ENCODE assay signal across 8 cellular contexts in the genomic region with DNA sequence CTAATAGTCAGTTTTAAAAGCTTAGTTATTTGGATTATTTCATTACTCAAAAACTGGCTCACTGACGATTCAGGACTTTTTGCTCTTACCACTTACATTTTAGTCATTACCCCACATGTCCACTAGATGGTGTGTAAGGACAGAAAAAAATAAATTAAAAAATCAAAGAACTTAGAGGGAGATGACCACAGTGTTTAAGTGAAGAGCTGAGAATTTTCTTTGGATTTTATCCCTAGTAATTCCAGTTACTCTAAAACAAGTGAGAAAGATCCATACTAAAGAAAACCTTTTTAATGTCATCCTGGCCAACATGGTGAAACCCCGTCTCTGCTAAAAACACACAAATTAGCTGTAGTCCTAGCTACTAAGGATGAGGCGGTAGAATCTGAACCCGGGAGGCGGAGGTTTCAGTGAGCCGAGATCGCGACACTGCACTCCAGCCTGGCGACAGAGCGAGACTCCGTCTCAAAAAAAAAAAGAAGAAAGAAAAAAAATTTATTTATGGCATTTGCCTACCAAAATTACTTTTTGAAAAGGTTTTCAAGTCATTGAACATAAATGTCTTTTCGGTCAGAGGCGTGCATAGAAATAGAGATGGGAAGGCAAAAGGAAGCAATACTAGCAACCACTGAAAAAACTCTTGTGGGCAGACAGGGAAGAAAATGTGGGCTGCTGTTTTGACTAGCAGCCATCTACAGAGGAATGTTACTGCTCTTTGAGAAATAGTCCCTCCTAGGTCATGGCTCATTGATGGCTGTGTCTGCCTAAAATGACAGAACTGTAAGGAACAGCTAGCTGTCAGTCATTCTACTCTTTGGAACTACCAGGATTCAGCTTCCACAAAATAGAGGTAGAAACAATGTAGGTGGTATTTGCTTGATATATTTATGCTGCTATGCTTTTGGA. TPM values are rescaled to one million over a fixed set of nuclear protein-coding genes. Genes with fewer than 3 reads are reported as not detected.
DNase-seq lines count a peak whose midpoint lies in the region; ATAC-seq, FAIRE-seq and TF ChIP-seq lines count a peak whose summit lies in the region.

No MANE protein-coding gene starts in this region.

- H3K79me2 ChIP-seq in DND-41 (ENCODE audit: insufficient read depth, low read length) (no peaks in the 10 kb centered on the region), fibroblast of lung (ENCODE audit: control insufficient read depth, insufficient read depth, low read length) (no peaks in the 10 kb centered on the region), neural progenitor cell (ENCODE audit: low read depth) (no peaks in the 10 kb centered on the region)

- peak; percentile 97 for FAIRE-seq in A204.1 (lab: Jason Lieb, UNC)

- H3K4me1 ChIP-seq in DND-41 (ENCODE audit: insufficient read depth, low read length) (no peaks in the 10 kb centered on the region), HUES48 (ENCODE audit: control insufficient read depth, insufficient read depth, low read length) (peaks cover 24% of the 10 kb centered on the region), fibroblast of lung (ENCODE audit: control insufficient read depth, extremely low read depth, insufficient read depth, low read length) (no peaks in the 10 kb centered on the region), neural progenitor cell (peaks cover 10% of the 10 kb centered on the region)

- H3K4me3 ChIP-seq in DND-41 (ENCODE audit: low read depth in 1 of 2, low read length in 2 of 2): no peak overlapping the region
- H3K4me3 ChIP-seq in HUES48 (ENCODE audit: low read depth, low read length): peak overlapping the region; percentile 46
- peak overlapping the region in 3 of 4 experiments; percentile 10 to 51 (median 48) for H3K4me3 ChIP-seq in fibroblast of lung (replicated peaks in 1 of 4; ENCODE audit: control extremely low read depth in 1 of 4, insufficient read depth in 1 of 4, low read depth in 3 of 4, low read length in 4 of 4)
- H3K4me3 ChIP-seq in neural progenitor cell: peak overlapping the region; percentile 41

- peaks cover 3% of the 10 kb centered on the region for H3K27me3 ChIP-seq in DND-41 (ENCODE audit: insufficient read depth, low read length, poor library complexity)
- H3K27me3 ChIP-seq in HUES48 (ENCODE audit: control insufficient read depth, insufficient read depth, low read length): no peaks in the 10 kb centered on the region
- H3K27me3 ChIP-seq in fibroblast of lung (ENCODE audit: control insufficient read depth, insufficient read depth, low read length): no peaks in the 10 kb centered on the region
- H3K27me3 ChIP-seq in neural progenitor cell: no peaks in the 10 kb centered on the region

- H3K27me3 Mint-ChIP-seq in T-cell (peaks cover 12 to 13% of the 10 kb centered on the region in 2 donors), neural progenitor cell (ENCODE audit: insufficient read depth, low read depth) (no peaks in the 10 kb centered on the region)

- H4K20me1 ChIP-seq in DND-41 (ENCODE audit: insufficient read depth, low read length): no peaks in the 10 kb centered on the region
- H4K20me1 ChIP-seq in fibroblast of lung (ENCODE audit: control insufficient read depth, extremely low read depth, insufficient read depth, low read length): no peaks in the 10 kb centered on the region
- no peaks in the 10 kb centered on the region for H4K20me1 ChIP-seq in neural progenitor cell (ENCODE audit: low read depth)

- H3K4me3 Mint-ChIP-seq in T-cell: peak overlapping the region in 2 of 3 donors; percentile 38 to 47
- peak overlapping the region; percentile 69 for H3K4me3 Mint-ChIP-seq in neural progenitor cell

- H3K9me3 ChIP-seq in DND-41 (ENCODE audit: insufficient read depth, low read length, severe bottlenecking) (no peaks in the 10 kb centered on the region), HUES48 (ENCODE audit: control insufficient read depth, insufficient read depth, low read length) (peaks cover 29% of the 10 kb centered on the region), fibroblast of lung (ENCODE audit: control insufficient read depth, insufficient read depth, low read depth, low read length) (no peaks in the 10 kb centered on the region), neural progenitor cell (ENCODE audit: low read depth) (no peaks in the 10 kb centered on the region)

- H3K36me3 ChIP-seq in DND-41 (ENCODE audit: insufficient read depth, low read length) (no peaks in the 10 kb centered on the region), HUES48 (ENCODE audit: control insufficient read depth, insufficient read depth, low read length) (no peaks in the 10 kb centered on the region), fibroblast of lung (ENCODE audit: control insufficient read depth, insufficient read depth, low read length) (no peaks in the 10 kb centered on the region), neural progenitor cell (no peaks in the 10 kb centered on the region)

- H3K4me1 Mint-ChIP-seq in T-cell (peaks cover 0 to 2% (median 0%) of the 10 kb centered on the region in 3 donors), neural progenitor cell (peaks cover 10% of the 10 kb centered on the region)

- no peaks in the 10 kb centered on the region for H3K36me3 Mint-ChIP-seq in T-cell
- no peaks in the 10 kb centered on the region for H3K36me3 Mint-ChIP-seq in neural progenitor cell

- H3F3A ChIP-seq in neural progenitor cell (ENCODE audit: low read depth): no peaks in the 10 kb centered on the region

- DNase-seq in DND-41 (no peak), T-cell (peak in 1 of 34 experiments; percentile 1), fibroblast of lung (ENCODE audit: low read depth in 2 of 2) (peak; percentile 64 to 76), neural progenitor cell (ENCODE audit: low spot score) (peak; percentile 45), amniotic stem cell (lab: John Stamatoyannopoulos, UW) (no peak)

- H3K4me2 ChIP-seq in DND-41 (ENCODE audit: insufficient read depth, low read length): no peak overlapping the region
- peak overlapping the region; percentile 63 for H3K4me2 ChIP-seq in fibroblast of lung (ENCODE audit: extremely low read depth, insufficient read depth, low read length)
- peak overlapping the region; percentile 73 for H3K4me2 ChIP-seq in neural progenitor cell

- ATAC-seq in DND-41 (ENCODE audit: insufficient read depth, low read depth) (peak; percentile 61), GM21576 (IDR thresholded peaks at IDR 0.05; ENCODE audit: unreplicated experiment) (peak; percentile 72), T-cell (replicated peaks in 1 of 4) (peak; percentile 47 to 64 (median 51))

- POLR2A ChIA-PET in T-cell (lab: Charles Lee): interaction anchor here in 1 of 2 donors (0.6 kb wide), 1 partner anchor 81 kb away, joined by 4 read pairs; no protein-coding TSS in a partner anchor

- H3K27ac ChIP-seq in DND-41 (ENCODE audit: low read length): no peak overlapping the region
- H3K27ac ChIP-seq in HUES48 (ENCODE audit: low read depth, low read length): peak overlapping the region; percentile 99
- H3K27ac ChIP-seq in fibroblast of lung (ENCODE audit: insufficient read depth, low read length): no peak overlapping the region
- no peak overlapping the region for H3K27ac ChIP-seq in neural progenitor cell

- H3K27ac Mint-ChIP-seq in T-cell: no peak overlapping the region
- no peak overlapping the region for H3K27ac Mint-ChIP-seq in neural progenitor cell

- CTCF ChIA-PET in T-cell (lab: Charles Lee): interaction anchor here (0.6 to 2.4 kb wide), 8 partner anchors 8 to 1254 kb away, joined by 3 to 45 read pairs (median 6); no protein-coding TSS in a partner anchor

- no peak overlapping the region for H3K9ac ChIP-seq in DND-41 (ENCODE audit: low read depth, low read length)
- peak overlapping the region; percentile 44 for H3K9ac ChIP-seq in HUES48 (ENCODE audit: low read depth, low read length)
- H3K9ac ChIP-seq in fibroblast of lung (ENCODE audit: insufficient read depth, low read length): no peak overlapping the region
- H3K9ac ChIP-seq in neural progenitor cell: no peak overlapping the region

- TF ChIP-seq CTCF in DND-41 (IDR thresholded peaks at IDR 0.05; ENCODE audit: borderline replicate concordance, extremely low read depth, low read length, poor library complexity, severe bottlenecking) (peak; percentile 72), fibroblast of lung (conservative IDR thresholded peaks at IDR 0.05 in 1 of 2, IDR thresholded peaks at IDR 0.05 in 1 of 2; ENCODE audit: low read depth in 1 of 2, low read length in 2 of 2) (peak; percentile 54 to 65), neural progenitor cell (IDR thresholded peaks at IDR 0.05) (peak; percentile 74)

- H2AFZ ChIP-seq in DND-41 (ENCODE audit: low read depth, low read length): no peak overlapping the region
- peak overlapping the region; percentile 22 for H2AFZ ChIP-seq in fibroblast of lung (ENCODE audit: low read length)
- peak overlapping the region; percentile 43 for H2AFZ ChIP-seq in neural progenitor cell (replicated peaks)

- H3K9me3 Mint-ChIP-seq in T-cell: no peaks in the 10 kb centered on the region
- H3K9me3 Mint-ChIP-seq in neural progenitor cell: peaks cover 7% of the 10 kb centered on the region

RNA-seq across cellular contexts. Expression of a gene that starts 26.6 kb away (rescaled TPM):
- not detected for total RNA-seq in T-cell
- total RNA-seq in fibroblast of lung: not detected in 2 replicates
- not detected in 2 replicates for polyA plus RNA-seq in fibroblast of lung
- polyA plus RNA-seq in fibroblast of lung (2012): not detected in 2 replicates
- not detected in 2 replicates for polyA minus RNA-seq in fibroblast of lung (ENCODE audit: low replicate concordance)
- not detected in 2 replicates for total RNA-seq in neural progenitor cell (ENCODE audit: low replicate concordance)

Comparison
In these comparisons a context has a peak if more than half of its experiments do, and no peak if none do; other contexts are left out.
1. DNase-seq: peak in fibroblast of lung (2 of 2) and neural progenitor cell (single experiment); none in DND-41 (single experiment) and amniotic stem cell (single experiment).
2. H3K4me3 ChIP-seq: peak in HUES48 (single experiment), fibroblast of lung (3 of 4) and neural progenitor cell (single experiment); none in DND-41 (0 of 2).
3. Peak in every context shown above with its lines, with median percentiles within 50 percentile points of each other: ATAC-seq and CTCF ChIP-seq.